21 cellular contexts compared by ENCODE assay signal in genomic region chr2:84285056-84285747, GRCh38.
"Had no signal": no experiment of that assay in that cellular context is flagged by ENCODE, and none has a peak within 500 bp of the region (broad histone marks: within the 10 kb centered on the region; RNA-seq: fewer than 3 reads in every experiment).

No MANE protein-coding gene starts in this region.

- H3K36me3 ChIP-seq: esophagus muscularis mucosa, gastroesophageal sphincter, heart left ventricle, sigmoid colon had no signal

- ATAC-seq: activated CD4-positive, CD25-positive, alpha-beta regulatory T cell treated with anti-CD3 and anti-CD28 coated beads, Interleukin-2, amount 50 U/mL, for 24 hours; activated CD8-positive, alpha-beta memory T cell treated with anti-CD3 and anti-CD28 coated beads, Interleukin-2, amount 10 ng/mL, durations not matched to agents 7 days and 5 days; activated CD8-positive, alpha-beta T cell treated with anti-CD3 and anti-CD28 coated beads for 36 hours; gastroesophageal sphincter; heart left ventricle; left cardiac atrium; stimulated activated naive B cell treated with anti-CD40 and anti-IgM and Interleukin-4, amounts not matched to agents 10 μg/mL and 1 μg/mL and 100 μg/mL, for 72 hours had no signal

- DNase-seq: activated CD4-positive, alpha-beta T cell treated with anti-CD3 and anti-CD28 coated beads, Interleukin-2, amount 10 ng/mL, durations not matched to agents 7 days and 5 days; activated CD8-positive, alpha-beta memory T cell treated with anti-CD3 and anti-CD28 coated beads, Interleukin-2, amount 10 ng/mL, durations not matched to agents 7 days and 5 days; activated CD8-positive, alpha-beta T cell treated with anti-CD3 and anti-CD28 coated beads for 36 hours; activated effector memory CD4-positive, alpha-beta T cell treated with anti-CD3 and anti-CD28 coated beads, Interleukin-2, amount 50 U/mL, for 16 hours; activated naive CD4-positive, alpha-beta T cell treated with anti-CD3 and anti-CD28 coated beads, Interleukin-2, amount 10 ng/mL, durations not matched to agents 7 days and 5 days; activated T-cell treated with anti-CD3 and anti-CD28 coated beads for 4 hours; effector CD8-positive, alpha-beta T cell; heart left ventricle; left cardiac atrium; mesenchymal stem cell; naive B cell; nucleus accumbens; posterior cingulate gyrus; sigmoid colon; stimulated activated CD4-positive, alpha-beta T cell treated with anti-CD3 and anti-CD28 coated beads, Interleukin-15, amount 100 ng/mL, for 24 hours; stimulated activated CD8-positive, alpha-beta memory T cell treated with anti-CD3 and anti-CD28 coated beads, Interleukin-4, amount 100 ng/mL, for 48 hours; stimulated activated naive B cell treated with anti-CD40 and anti-IgM and Interleukin-4, amounts not matched to agents 10 μg/mL and 1 μg/mL and 100 μg/mL, for 72 hours had no signal

- H3K4me1 ChIP-seq: esophagus muscularis mucosa, gastroesophageal sphincter, sigmoid colon had no signal

- H3K4me3 ChIP-seq: esophagus muscularis mucosa, gastroesophageal sphincter, heart left ventricle, sigmoid colon, smooth muscle cell had no signal

- H3K9me3 ChIP-seq: esophagus muscularis mucosa, gastroesophageal sphincter, heart left ventricle, sigmoid colon had no signal
